Comparison of ENCODE assay signal across 8 cellular contexts in the genomic region with DNA sequence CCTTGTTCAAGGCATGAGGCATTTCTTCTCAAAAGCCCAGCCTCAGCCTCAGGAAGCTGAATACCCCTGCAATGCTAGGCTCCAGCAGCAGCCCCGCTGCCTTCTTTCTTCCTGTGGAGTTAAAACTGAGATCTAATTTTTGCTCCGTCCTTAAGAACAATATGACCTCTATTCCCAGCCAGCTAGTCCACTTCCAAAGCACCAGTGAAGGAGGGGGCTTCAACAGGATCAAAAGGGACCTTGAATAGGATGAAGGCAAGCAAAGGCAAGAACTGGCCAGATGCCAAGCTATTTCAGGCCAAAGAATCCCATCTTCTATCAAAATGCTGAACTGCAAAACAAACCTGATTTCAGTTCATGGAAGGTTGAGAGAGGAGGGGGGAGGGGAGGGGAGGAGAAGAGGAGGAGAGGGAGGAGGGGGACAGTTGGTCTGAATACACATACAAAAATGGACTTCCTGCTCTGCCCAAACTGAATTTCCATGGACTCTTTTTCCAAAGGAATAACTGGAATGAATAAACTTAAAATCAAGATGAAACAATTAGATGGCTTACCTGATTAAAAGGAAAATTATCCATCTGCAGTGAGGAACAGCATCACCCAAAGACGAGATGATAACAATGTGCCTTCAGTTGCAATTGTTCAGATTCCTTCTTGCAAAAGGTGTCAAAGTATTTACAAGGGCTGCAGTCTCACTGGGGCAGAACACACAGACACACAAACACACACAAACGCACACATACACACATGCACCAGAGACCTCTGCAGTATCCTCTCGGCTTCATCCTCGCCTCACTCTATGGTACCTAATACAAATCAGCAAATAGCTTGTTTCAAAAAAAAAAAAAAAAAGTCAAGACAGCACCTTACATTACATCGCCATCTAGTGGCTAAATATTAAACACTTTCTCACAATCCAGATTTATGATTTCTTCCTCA. TPM values are rescaled to one million over a fixed set of nuclear protein-coding genes. Genes with fewer than 3 reads are reported as not detected.
DNase-seq lines count a peak whose midpoint lies in the region; ATAC-seq and TF ChIP-seq lines count a peak whose summit lies in the region.

Gene SCN1A (minus strand): TSS at position 804 of the 939 bp plus-strand sequence. CDS start 54,399 bp downstream, outside the sequence.

- no peak within 1 kb of the TSS for H3K4me2 ChIP-seq in DOHH2 (ENCODE audit: low read length)

- H3K36me3 ChIP-seq in DOHH2 (ENCODE audit: control insufficient read depth, low read length), result no peaks in the 10 kb centered on the region
- H3K36me3 ChIP-seq in thoracic aorta, result no peaks in the 10 kb centered on the region

- H3K9me3 ChIP-seq in DOHH2 (ENCODE audit: control insufficient read depth, insufficient read depth, low read length) (no peaks in the 10 kb centered on the region), thoracic aorta (no peaks in the 10 kb centered on the region)

- H3K4me3 ChIP-seq in DOHH2 (ENCODE audit: low read length), result no peak within 1 kb of the TSS
- H3K4me3 ChIP-seq in HFF-Myc (replicated peaks; ENCODE audit: low read depth, low read length), result no peak within 1 kb of the TSS
- no peak within 1 kb of the TSS for H3K4me3 ChIP-seq in astrocyte of the cerebellum (ENCODE audit: low read depth, low read length)
- no peak within 1 kb of the TSS for H3K4me3 ChIP-seq in thoracic aorta

- H3K79me2 ChIP-seq in DOHH2 (ENCODE audit: control insufficient read depth, low read length), result no peaks in the 10 kb centered on the region

- in situ Hi-C loops in astrocyte of the cerebellum (cut with HindIII; ENCODE audit: low sequenced_read_pairs), result no loop called here

- H3K27me3 ChIP-seq in DOHH2 (ENCODE audit: control insufficient read depth, low read length) (peaks cover 14% of the 10 kb centered on the region), thoracic aorta (replicated peaks; ENCODE audit: insufficient read depth) (no peaks in the 10 kb centered on the region)

- H3F3A ChIP-seq in DOHH2 (ENCODE audit: control insufficient read depth, insufficient read depth), result no peaks in the 10 kb centered on the region

- H3K4me1 ChIP-seq in DOHH2 (ENCODE audit: control insufficient read depth, low read length), result no peaks in the 10 kb centered on the region; the same call in 1 of the 2 replicates
- H3K4me1 ChIP-seq in thoracic aorta (ENCODE audit: control insufficient read depth in 1 of 2, low read depth in 2 of 2), result no peaks in the 10 kb centered on the region

- no peaks in the 10 kb centered on the region for H3K9me2 ChIP-seq in DOHH2 (replicated peaks; ENCODE audit: control insufficient read depth, low read length)

- H4K20me1 ChIP-seq in DOHH2 (ENCODE audit: control insufficient read depth, insufficient read depth, low read depth, low read length), result 0 out of 2 replicates have a peak, but pooled peaks cover 4% of the 10 kb centered on the region

- peak; percentile 71 for TF ChIP-seq CTCF in DOHH2 (IDR thresholded peaks at IDR 0.05; ENCODE audit: low read depth, low read length, poor library complexity, severe bottlenecking)
- peak; percentile 46 for TF ChIP-seq CTCF in HFF-Myc (IDR thresholded peaks at IDR 0.05; ENCODE audit: low read depth, low read length, missing control alignments)
- TF ChIP-seq CTCF in astrocyte of the cerebellum (IDR thresholded peaks at IDR 0.05; ENCODE audit: low read depth, low read length, missing control alignments), result peak; percentile 33
- TF ChIP-seq CTCF in thoracic aorta (IDR thresholded peaks at IDR 0.05), result peak; percentile 46

- ATAC-seq in thoracic aorta (ENCODE audit: insufficient number of reproducible peaks, low FRiP score, low read depth) (no peak), HG03095 (IDR thresholded peaks at IDR 0.05; ENCODE audit: unreplicated experiment) (no peak)

- no peak within 1 kb of the TSS for H3K27ac ChIP-seq in DOHH2 (ENCODE audit: low read depth, low read length)
- no peak within 1 kb of the TSS for H3K27ac ChIP-seq in thoracic aorta

- DNase-seq in HFF-Myc (ENCODE audit: extremely low read depth, low read depth) (peak; percentile 19), NCI-H2227 treated with DMSO at 0.1 percent for 48 hours (lab: John Stamatoyannopoulos, UW) (peak; percentile 84), astrocyte of the cerebellum (ENCODE audit: low read depth) (peak; percentile 29), iPS-NIHi11 (ENCODE audit: low spot score) (peak; percentile 35), thoracic aorta (ENCODE audit: low spot score) (no peak)
- no peak for DNase-seq in activated naive CD4-positive, alpha-beta T cell (lab: John Stamatoyannopoulos, UW)

RNA-seq across cellular contexts. Expression of gene SCN1A, which starts in this region (rescaled TPM):
- not detected for total RNA-seq in thoracic aorta

Comparison
In these comparisons a context has a peak if more than half of its experiments do, and no peak if none do; other contexts are left out.
1. DNase-seq: peak in HFF-Myc (single experiment), NCI-H2227 treated with DMSO at 0.1 percent for 48 hours (single experiment), astrocyte of the cerebellum (single experiment) and iPS-NIHi11 (single experiment); none in thoracic aorta (single experiment) and activated naive CD4-positive, alpha-beta T cell (0 of 4).
2. Peak in every context shown above with its lines, with median percentiles within 50 percentile points of each other: CTCF ChIP-seq.